Comparison of ENCODE assay signal across 28 cellular contexts in the genomic region with DNA sequence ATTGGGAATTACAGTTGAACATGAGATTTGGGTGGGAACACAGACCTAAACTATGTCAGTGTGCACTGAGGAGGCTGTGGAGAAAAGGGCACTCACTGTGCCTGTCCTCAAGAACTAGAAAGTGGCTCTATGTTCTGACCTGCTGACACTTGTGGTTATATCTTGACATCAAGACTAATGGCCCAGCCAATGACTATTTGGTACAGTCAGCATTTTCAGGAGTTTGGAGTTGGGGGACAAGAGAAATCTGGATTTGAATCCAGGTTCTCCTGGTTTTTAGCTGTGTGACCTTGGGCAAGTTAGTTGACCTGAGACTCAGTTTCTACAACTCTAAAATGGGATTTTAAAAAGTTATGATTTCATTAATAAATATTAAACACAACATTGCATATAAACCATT.
"Had no signal": no experiment of that assay in that cellular context is flagged by ENCODE, and none has a peak within 500 bp of the region (broad histone marks: within the 10 kb centered on the region; RNA-seq: fewer than 3 reads in every experiment).

No MANE protein-coding gene starts in this region.

- H3K4me1 ChIP-seq: neural progenitor cell, parathyroid adenoma, psoas muscle, suprapubic skin, testis, tibial artery, transverse colon, upper lobe of right lung, uterus had no signal

- H3K4me3 ChIP-seq: neural progenitor cell, ovary, psoas muscle, skin epidermis, smooth muscle cell, spleen, suprapubic skin, testis, tibial artery, transverse colon, upper lobe of right lung, uterus had no signal

- H3K9me3 ChIP-seq: ovary, psoas muscle, spleen, suprapubic skin, testis, tibial artery, upper lobe of right lung, uterus had no signal

- H2AFZ ChIP-seq: neural progenitor cell, parathyroid adenoma had no signal

- H3K9ac ChIP-seq: neural progenitor cell, parathyroid adenoma had no signal

- DNase-seq: natural killer cell; occipital lobe; ovary; posterior cingulate gyrus; psoas muscle; right cardiac atrium; spleen; stimulated activated CD4-positive, alpha-beta T cell treated with anti-CD3 and anti-CD28 coated beads, Interleukin-12 subunit alpha, Interleukin-12 subunit beta, amount 100 ng/mL, for 4 hours; stimulated activated CD4-positive, alpha-beta T cell treated with anti-CD3 and anti-CD28 coated beads, Interleukin-1b, Interleukin-23, amount 100 ng/mL, for 48 hours; stimulated activated CD4-positive, alpha-beta T cell treated with anti-CD3 and anti-CD28 coated beads, Interleukin-4, amount 100 ng/mL, for 1 hour; stimulated activated CD4-positive, alpha-beta T cell treated with anti-CD3 and anti-CD28 coated beads, Interleukin-4, amount 100 ng/mL, for 4 hours; stimulated activated CD8-positive, alpha-beta memory T cell treated with anti-CD3 and anti-CD28 coated beads, Interleukin-4, amount 100 ng/mL, for 48 hours; stimulated activated naive CD4-positive, alpha-beta T cell; stimulated activated naive CD8-positive, alpha-beta T cell treated with anti-CD3 and anti-CD28 coated beads, Interleukin-15, amount 100 ng/mL, for 72 hours; stimulated activated naive CD8-positive, alpha-beta T cell treated with anti-CD3 and anti-CD28 coated beads, Interleukin-15, Interleukin-2, amounts not matched to agents 100 U/mL and 50 U/mL, for 24 hours; substantia nigra; testis; tibial artery; transverse colon; upper lobe of right lung; uterus had no signal

- H3K27ac ChIP-seq: neural progenitor cell, ovary, parathyroid adenoma, psoas muscle, skin epidermis, spleen, suprapubic skin, testis, tibial artery, transverse colon, upper lobe of right lung, uterus had no signal

- H3K36me3 ChIP-seq: neural progenitor cell, ovary, spleen, suprapubic skin, tibial artery, transverse colon, upper lobe of right lung, uterus had no signal

- H3K27me3 ChIP-seq: neural progenitor cell, ovary, spleen, suprapubic skin, testis, tibial artery, transverse colon, upper lobe of right lung, uterus had no signal

- H3K79me2 ChIP-seq: parathyroid adenoma had no signal

- H3K4me2 ChIP-seq: neural progenitor cell, smooth muscle cell had no signal

- ATAC-seq: natural killer cell; psoas muscle; right cardiac atrium; sciatic nerve; stimulated activated memory B cell treated with anti-CD40 and anti-IgM and Interleukin-4, amounts not matched to agents 10 μg/mL and 1 μg/mL and 100 μg/mL, for 72 hours; stimulated activated naive CD8-positive, alpha-beta T cell treated with anti-CD3 and anti-CD28 coated beads, Interleukin-15, amount 100 ng/mL, for 72 hours; stimulated activated naive CD8-positive, alpha-beta T cell treated with anti-CD3 and anti-CD28 coated beads, Interleukin-15, Interleukin-2, amounts not matched to agents 100 U/mL and 50 U/mL, for 24 hours; upper lobe of right lung had no signal
